ENCODE assay signal across 8 cellular contexts in genomic region chr1:161153682-161154337, GRCh38. TPM values are rescaled to one million over a fixed set of nuclear protein-coding genes. Genes with fewer than 3 reads are reported as not detected.
DNase-seq lines count a peak whose midpoint lies in the region; FAIRE-seq and TF ChIP-seq lines count a peak whose summit lies in the region.

Gene UFC1 (plus strand): TSS chr1:161153978. CDS start chr1:161153998, 20 bp downstream.

- H3K4me1 ChIP-seq in HAP-1 (peaks cover 5% of the 10 kb centered on the region), SJSA1 (replicated peaks) (peaks cover 9% of the 10 kb centered on the region), neutrophil (ENCODE audit: control insufficient read depth in 1 of 2, insufficient read depth in 1 of 2, low read depth in 1 of 2, low read length in 1 of 2) (peaks cover 16 to 17% of the 10 kb centered on the region in 2 experiments)

- DNase-seq in EL (peak; percentile 88), HAP-1 (ENCODE audit: low spot score in 2 of 2) (peak; percentile 88 to 92), MV-4-11 (lab: John Stamatoyannopoulos, UW) (peak; percentile 87), SJSA1 (ENCODE audit: low read depth in 1 of 2, low spot score in 2 of 2) (peak; percentile 85 to 91), frontal cortex (ENCODE audit: low spot score in 2 of 2) (peak; percentile 71 to 75), superior temporal gyrus (ENCODE audit: extremely low spot score) (peak; percentile 95)
- DNase-seq in activated naive CD4-positive, alpha-beta T cell treated with Interleukin-2 at 50 U/mL for 16 hours, result peak; percentile 83

- no peak for TF ChIP-seq CTCF in neutrophil (IDR thresholded peaks at IDR 0.05)

- FAIRE-seq in frontal cortex (lab: Jason Lieb, UNC), result no peak

- H3K4me3 ChIP-seq in HAP-1 (peak within 1 kb of the TSS; percentile 81), SJSA1 (peak within 1 kb of the TSS; percentile 59), neutrophil (ENCODE audit: low read depth in 1 of 2, low read length in 1 of 2) (peak within 1 kb of the TSS; percentile 67 to 92)

- no peaks in the 10 kb centered on the region for H3K27me3 ChIP-seq in HAP-1 (ENCODE audit: low read depth)
- H3K27me3 ChIP-seq in SJSA1 (replicated peaks), result no peaks in the 10 kb centered on the region
- H3K27me3 ChIP-seq in neutrophil, result no peaks in the 10 kb centered on the region

- in situ Hi-C loops in HAP-1 (cut with MboI; ENCODE audit: low sequenced_read_pairs), result no loop called here

- H3K36me3 ChIP-seq in HAP-1 (replicated peaks) (0 out of 2 replicates have a peak, but pooled peaks cover 5% of the 10 kb centered on the region), SJSA1 (peaks cover 33% of the 10 kb centered on the region), neutrophil (no peaks in the 10 kb centered on the region)

- H3K27ac ChIP-seq in SJSA1 (peak within 1 kb of the TSS; percentile 93), neutrophil (peak within 1 kb of the TSS; percentile 87)

- H3K9me3 ChIP-seq in HAP-1, result no peaks in the 10 kb centered on the region
- H3K9me3 ChIP-seq in SJSA1 (replicated peaks), result no peaks in the 10 kb centered on the region
- H3K9me3 ChIP-seq in neutrophil, result no peaks in the 10 kb centered on the region

RNA-seq across cellular contexts. Expression of gene UFC1, which starts in this region (rescaled TPM):
- total RNA-seq in SJSA1 (2014; rRNA removed; shearing (Covaris generic)), result 60.4 and 105 TPM in 2 replicates
- total RNA-seq in frontal cortex, result 138 TPM

Comparison
In these comparisons a context has a peak if more than half of its experiments do, and no peak if none do; other contexts are left out.
1. Peak in every context shown above with its lines: DNase-seq, H3K4me3 ChIP-seq and H3K27ac ChIP-seq.